8 cellular contexts compared by ENCODE assay signal in the genomic region with DNA sequence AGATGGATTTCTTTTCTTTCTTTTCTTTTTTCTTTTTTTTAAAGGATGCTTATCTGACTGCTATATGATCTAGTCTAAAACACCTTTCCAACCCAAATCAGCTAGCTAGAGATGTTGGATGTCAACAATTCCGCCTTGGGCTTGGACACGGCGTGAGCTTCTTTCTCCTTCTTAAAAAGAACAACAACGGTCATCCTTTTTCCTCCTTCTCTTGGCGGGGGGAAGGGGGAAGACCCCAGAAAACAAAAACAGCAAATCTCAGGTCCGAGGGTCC. TPM values are rescaled to one million over a fixed set of nuclear protein-coding genes. Genes with fewer than 3 reads are reported as not detected.
DNase-seq lines count a peak whose midpoint lies in the region; ATAC-seq and TF ChIP-seq lines count a peak whose summit lies in the region.

No MANE protein-coding gene starts in this region.

- DNase-seq in GM23248 (peak; percentile 19), activated B cell treated with CpG ODN at 0.5 μM for 24 hours (no peak), hepatocyte (ENCODE audit: low spot score) (no peak), skeletal muscle cell (ENCODE audit: low read depth) (no peak), NCI-H1105 treated with DMSO at 0.1 percent for 48 hours (lab: John Stamatoyannopoulos, UW) (no peak), NCI-H1694 treated with DMSO at 0.1 percent for 48 hours (lab: John Stamatoyannopoulos, UW) (no peak), germinal center (ENCODE audit: low spot score) (no peak)

- H3K9me3 Mint-ChIP-seq in activated B cell treated with CpG ODN at 0.5 μM for 24 hours: no peaks in the 10 kb centered on the region

- H3K4me2 ChIP-seq in GM23248 (ENCODE audit: unreplicated experiment): peak overlapping the region; percentile 62
- H3K4me2 ChIP-seq in hepatocyte: peak overlapping the region; percentile 84

- H3K27me3 ChIP-seq in GM23248 (replicated peaks; ENCODE audit: insufficient read depth): peaks cover 3% of the 10 kb centered on the region; the same call in 1 of the 2 replicates
- peaks cover 3% of the 10 kb centered on the region for H3K27me3 ChIP-seq in hepatocyte

- H4K20me1 ChIP-seq in GM23248 (ENCODE audit: insufficient read depth) (no peaks in the 10 kb centered on the region), hepatocyte (ENCODE audit: insufficient read depth, poor library complexity, severe bottlenecking) (no peaks in the 10 kb centered on the region)

- H3K36me3 Mint-ChIP-seq in activated B cell treated with CpG ODN at 0.5 μM for 24 hours (ENCODE audit: low read depth): no peaks in the 10 kb centered on the region

- 10 to 13% methylated on average over 5 to 6 of the region's 6 CpGs for WGBS in GM23248 (ENCODE audit: low coverage in 1 of 2, low lambda C conversion rate in 2 of 2, missing lambda C conversion rate in 2 of 2), 2 experiments
- WGBS in hepatocyte (ENCODE audit: low lambda C conversion rate, missing lambda C conversion rate): 5% methylated on average over 6 of the region's 6 CpGs

- H3K4me1 Mint-ChIP-seq in activated B cell treated with CpG ODN at 0.5 μM for 24 hours: peaks cover 5% of the 10 kb centered on the region

- peaks cover 14% of the 10 kb centered on the region for H3K4me1 ChIP-seq in GM23248 (ENCODE audit: insufficient read depth)
- peaks cover 4% of the 10 kb centered on the region for H3K4me1 ChIP-seq in hepatocyte (ENCODE audit: insufficient read depth)

- TF ChIP-seq CTCF in activated B cell treated with CpG ODN at 0.5 μM for 24 hours (IDR thresholded peaks at IDR 0.05): no peak
- no peak for TF ChIP-seq CTCF in hepatocyte (IDR thresholded peaks at IDR 0.05; ENCODE audit: poor library complexity)

- H3K36me3 ChIP-seq in GM23248 (ENCODE audit: low read depth): no peaks in the 10 kb centered on the region
- no peaks in the 10 kb centered on the region for H3K36me3 ChIP-seq in hepatocyte (replicated peaks; ENCODE audit: insufficient read depth, low read depth)

- peaks cover 55% of the 10 kb centered on the region for H3K27me3 Mint-ChIP-seq in activated B cell treated with CpG ODN at 0.5 μM for 24 hours

- peak overlapping the region; percentile 82 for H2AFZ ChIP-seq in GM23248
- H2AFZ ChIP-seq in hepatocyte: peak overlapping the region; percentile 44

- ATAC-seq in activated B cell treated with CpG ODN at 0.5 μM for 24 hours (ENCODE audit: low read depth): no peak
- no peak for ATAC-seq in GM19467 (IDR thresholded peaks at IDR 0.05; ENCODE audit: unreplicated experiment)

- peaks cover 16% of the 10 kb centered on the region for H3F3A ChIP-seq in GM23248 (ENCODE audit: insufficient read depth)

- POLR2A ChIA-PET in activated B cell treated with CpG ODN at 0.5 μM for 24 hours (lab: Charles Lee): no interaction called here

- H3K9me2 ChIP-seq in GM23248 (ENCODE audit: insufficient read depth) (no peaks in the 10 kb centered on the region), hepatocyte (replicated peaks; ENCODE audit: insufficient read depth) (no peaks in the 10 kb centered on the region)

- H3K4me3 ChIP-seq in GM23248 (peak overlapping the region; percentile 78), hepatocyte (peak overlapping the region; percentile 11), skeletal muscle cell (ENCODE audit: low read depth, low read length) (peak overlapping the region; percentile 43)

- intact Hi-C loops in activated B cell treated with CpG ODN at 0.5 μM for 24 hours (cut with micrococcal nuclease): no loop called here

- H3K79me2 ChIP-seq in GM23248 (ENCODE audit: insufficient read depth) (0 out of 2 replicates have a peak, but pooled peaks cover 4% of the 10 kb centered on the region), hepatocyte (peaks cover 4% of the 10 kb centered on the region)

- no peak overlapping the region for H3K27ac Mint-ChIP-seq in activated B cell treated with CpG ODN at 0.5 μM for 24 hours

- H3K9ac ChIP-seq in GM23248: peak overlapping the region; percentile 62

- in situ Hi-C loops in GM23248 (cut with MboI): no loop called here

- peak overlapping the region; percentile 21; the same call in 1 of the 2 replicates for H3K27ac ChIP-seq in GM23248
- H3K27ac ChIP-seq in hepatocyte: peak overlapping the region; percentile 23

- H3K9me3 ChIP-seq in GM23248 (ENCODE audit: low read depth): no peaks in the 10 kb centered on the region
- no peaks in the 10 kb centered on the region for H3K9me3 ChIP-seq in hepatocyte (ENCODE audit: low read depth)

- CTCF ChIA-PET in activated B cell treated with CpG ODN at 0.5 μM for 24 hours (lab: Charles Lee): no interaction called here

- H3K4me3 Mint-ChIP-seq in activated B cell treated with CpG ODN at 0.5 μM for 24 hours: peak overlapping the region; percentile 66

RNA-seq across cellular contexts. Expression of a gene that starts 1.0 kb away (rescaled TPM):
- 5.8 and 6.4 TPM in 2 replicates for total RNA-seq in GM23248 (2014; rRNA removed; shearing (Covaris generic))
- polyA plus RNA-seq in GM23248 (2016; fragmentation: Nextera tagmentation; extraction: Ambion mirVana): 1.7 and 2.3 TPM in 2 replicates
- total RNA-seq in activated B cell treated with CpG ODN at 0.5 μM for 24 hours: not detected in 2 replicates
- 8.2 and 8.9 TPM in 2 replicates for total RNA-seq in hepatocyte
- polyA plus RNA-seq in hepatocyte: 7.6 and 8.4 TPM in 2 replicates

RNA-seq across cellular contexts. Expression of a gene that starts 59.0 kb away (rescaled TPM):
- total RNA-seq in GM23248 (2014; rRNA removed; shearing (Covaris generic)): 23.3 and 30.2 TPM in 2 replicates
- polyA plus RNA-seq in GM23248 (2016; fragmentation: Nextera tagmentation; extraction: Ambion mirVana): 21.8 and 22.1 TPM in 2 replicates
- total RNA-seq in activated B cell treated with CpG ODN at 0.5 μM for 24 hours: 20.7 and 26.1 TPM in 2 replicates
- 24.7 and 26.3 TPM in 2 replicates for total RNA-seq in hepatocyte
- polyA plus RNA-seq in hepatocyte: 19.3 and 23.2 TPM in 2 replicates

Comparison
In these comparisons a context has a peak if more than half of its experiments do, and no peak if none do; other contexts are left out.
1. H3K4me3 ChIP-seq: peak in every context shown above with its lines; median percentile 78 in GM23248; 43 in skeletal muscle cell; 11 in hepatocyte.